1 cellular context compared by ENCODE assay signal in genomic region chr10:132350946-132351345, GRCh38.
TF ChIP-seq lines count a peak whose summit lies in the region.

No MANE protein-coding gene starts in this region.

TF ChIP-seq in HepG2, 621 proteins besides CTCF, POLR2A, EP300 and RAD21:
- TF ChIP-seq ZBTB39 (CRISPR knock-in tag; IDR thresholded peaks at IDR 0.05) (no peak), ZMAT3 (CRISPR knock-in tag; conservative IDR thresholded peaks at IDR 0.05) (no peak), ETS1 (CRISPR knock-in tag; IDR thresholded peaks at IDR 0.05) (no peak), NFE2L1 (CRISPR knock-in tag; IDR thresholded peaks at IDR 0.05; ENCODE audit: borderline replicate concordance) (no peak), NR2F2 (IDR thresholded peaks at IDR 0.05; ENCODE audit: borderline replicate concordance, low read depth) (no peak), ATF3 (CRISPR knock-in tag; IDR thresholded peaks at IDR 0.05) (no peak), NFKBIZ (CRISPR knock-in tag; IDR thresholded peaks at IDR 0.05) (no peak), JDP2 (CRISPR knock-in tag; IDR thresholded peaks at IDR 0.05; ENCODE audit: borderline replicate concordance) (no peak), TFDP1 (CRISPR knock-in tag; IDR thresholded peaks at IDR 0.05; ENCODE audit: borderline replicate concordance) (no peak), FOXA1 (IDR thresholded peaks at IDR 0.05) (no peak), FOXA1 (CRISPR knock-in tag; IDR thresholded peaks at IDR 0.05) (no peak), FIP1L1 (IDR thresholded peaks at IDR 0.05; ENCODE audit: borderline replicate concordance, insufficient read depth, low read depth, low read length) (no peak), ZNF784 (CRISPR knock-in tag; IDR thresholded peaks at IDR 0.05; ENCODE audit: borderline replicate concordance) (no peak), GTF2F1 (IDR thresholded peaks at IDR 0.05; ENCODE audit: low read length) (no peak), ZNF34 (CRISPR knock-in tag; IDR thresholded peaks at IDR 0.05; ENCODE audit: borderline replicate concordance) (no peak), POLR2AphosphoS5 (IDR thresholded peaks at IDR 0.05; ENCODE audit: low read depth, low read length) (no peak), ZBTB33 (CRISPR knock-in tag; IDR thresholded peaks at IDR 0.05) (no peak)
TF ChIP-seq in HepG2: peak in this region for 0.
